ENCODE assay signal across 9 cellular contexts in genomic region chr1:119582801-119583200, GRCh38.
DNase-seq lines count a peak whose midpoint lies in the region; ATAC-seq and TF ChIP-seq lines count a peak whose summit lies in the region.
"Had no signal": no experiment of that assay in that cellular context is flagged by ENCODE, and none has a peak within 500 bp of the region (broad histone marks: within the 10 kb centered on the region; RNA-seq: fewer than 3 reads in every experiment).

No MANE protein-coding gene starts in this region.

- H2AFZ ChIP-seq in OCI-LY3 (ENCODE audit: low read depth, low read length) (no peak overlapping the region), mammary epithelial cell (ENCODE audit: low read depth, low read length) (no peak overlapping the region)

- H3K27ac Mint-ChIP-seq in type B pancreatic cell = peak overlapping the region; percentile 58
- H3K27ac Mint-ChIP-seq: stimulated activated naive CD8-positive, alpha-beta T cell treated with anti-CD3 and anti-CD28 coated beads, Interleukin-15, Interleukin-2, amounts not matched to agents 100 ng/mL and 50 ng/mL, for 24 hours had no signal

- no peak overlapping the region for H3K4me2 ChIP-seq in OCI-LY3 (ENCODE audit: low read length)
- no peak overlapping the region for H3K4me2 ChIP-seq in mammary epithelial cell (ENCODE audit: insufficient read depth, low read depth, low read length)

- H3K9me3 Mint-ChIP-seq in type B pancreatic cell = no peaks in the 10 kb centered on the region
- H3K9me3 Mint-ChIP-seq: stimulated activated naive CD8-positive, alpha-beta T cell treated with anti-CD3 and anti-CD28 coated beads, Interleukin-15, Interleukin-2, amounts not matched to agents 100 ng/mL and 50 ng/mL, for 24 hours had no signal

- H4K20me1 ChIP-seq in OCI-LY3 (ENCODE audit: insufficient read depth, low read length) (no peaks in the 10 kb centered on the region), mammary epithelial cell (ENCODE audit: insufficient read depth, low read length) (no peaks in the 10 kb centered on the region)

- no peak overlapping the region for H3K4me3 ChIP-seq in OCI-LY3 (ENCODE audit: low read length)
- H3K4me3 ChIP-seq in mammary epithelial cell (replicated peaks in 1 of 3; ENCODE audit: insufficient read depth in 1 of 3, low read depth in 2 of 3, low read length in 3 of 3) = no peak overlapping the region

- H3K9ac ChIP-seq in OCI-LY3 (ENCODE audit: low read length) = no peak overlapping the region
- no peak overlapping the region for H3K9ac ChIP-seq in mammary epithelial cell (ENCODE audit: insufficient read depth, low read length)

- no peaks in the 10 kb centered on the region for H3K27me3 ChIP-seq in OCI-LY3 (ENCODE audit: low read depth, low read length)
- no peaks in the 10 kb centered on the region for H3K27me3 ChIP-seq in mammary epithelial cell (ENCODE audit: insufficient read depth, low read length)

- intact Hi-C loops in mammary epithelial cell (cut with micrococcal nuclease) = loop anchor here (1.0 to 2.0 kb wide), 3 partner anchors 20 to 106 kb away; no protein-coding TSS in a partner anchor

- peaks cover 16% of the 10 kb centered on the region for H3K4me1 ChIP-seq in OCI-LY3 (ENCODE audit: low read length)
- peaks cover 4% of the 10 kb centered on the region for H3K4me1 ChIP-seq in mammary epithelial cell (ENCODE audit: insufficient read depth, low read length)

- no peaks in the 10 kb centered on the region for H3K36me3 ChIP-seq in OCI-LY3 (replicated peaks; ENCODE audit: low read depth, low read length)
- no peaks in the 10 kb centered on the region for H3K36me3 ChIP-seq in mammary epithelial cell (ENCODE audit: insufficient read depth, low read length)

- CTCF ChIA-PET in mammary epithelial cell (lab: Charles Lee; ENCODE audit: low non-redundant PET) = interaction anchor here (0.6 kb wide), 1 partner anchor 27 kb away, joined by 3 read pairs; no protein-coding TSS in a partner anchor

- ATAC-seq in HG02642 (IDR thresholded peaks at IDR 0.05; ENCODE audit: poor library complexity, unreplicated experiment) = no peak

- dilution Hi-C loops in mammary epithelial cell (cut with HindIII; ENCODE audit: low sequenced_read_pairs) = no loop called here

- H3K27ac ChIP-seq in OCI-LY3 (ENCODE audit: low read length) = no peak overlapping the region
- H3K27ac ChIP-seq in mammary epithelial cell (ENCODE audit: insufficient read depth, low read depth, low read length) = no peak overlapping the region

- DNase-seq in NCI-H446 (lab: John Stamatoyannopoulos, UW) (peak; percentile 13 to 40), NCI-H446 treated with DMSO at 0.1 percent for 48 hours (lab: John Stamatoyannopoulos, UW) (no peak), HT1080 (ENCODE audit: low read depth) (peak; percentile 57), mammary epithelial cell (peak; percentile 78), left kidney (ENCODE audit: low read depth, low spot score) (peak; percentile 81), type B pancreatic cell (ENCODE audit: extremely low spot score, unreplicated experiment) (no peak)

- H3K4me3 Mint-ChIP-seq in type B pancreatic cell = no peak overlapping the region
- H3K4me3 Mint-ChIP-seq: stimulated activated naive CD8-positive, alpha-beta T cell treated with anti-CD3 and anti-CD28 coated beads, Interleukin-15, Interleukin-2, amounts not matched to agents 100 ng/mL and 50 ng/mL, for 24 hours had no signal

- WGBS in mammary epithelial cell (ENCODE audit: low coverage, missing lambda C conversion rate) = 0% methylated on average over 1 of the region's 1 CpG

- in situ Hi-C loops in mammary epithelial cell (cut with MboI; ENCODE audit: low sequenced_read_pairs in 2 of 2) = no loop called here

- no TSS peak for BruUV-seq in mammary epithelial cell (replicated peaks; lab: Mats Ljungman, UMichigan)

- H3K9me3 ChIP-seq in OCI-LY3 (ENCODE audit: insufficient read depth, low read length) (no peaks in the 10 kb centered on the region), mammary epithelial cell (replicated peaks; ENCODE audit: insufficient read depth, low read length) (no peaks in the 10 kb centered on the region)

- H3K36me3 Mint-ChIP-seq in type B pancreatic cell = no peaks in the 10 kb centered on the region

- TF ChIP-seq CTCF in OCI-LY3 (IDR thresholded peaks at IDR 0.05; ENCODE audit: low read depth, low read length) (peak; percentile 79), mammary epithelial cell (conservative IDR thresholded peaks at IDR 0.05 in 1 of 2, IDR thresholded peaks at IDR 0.05 in 1 of 2; ENCODE audit: extremely low read depth in 1 of 2, insufficient read depth in 1 of 2, low read depth in 1 of 2, low read length in 2 of 2) (peak; percentile 49 to 81), type B pancreatic cell (conservative IDR thresholded peaks at IDR 0.05) (peak; percentile 67)

- H3K79me2 ChIP-seq in OCI-LY3 (ENCODE audit: low read length) = no peaks in the 10 kb centered on the region
- no peaks in the 10 kb centered on the region for H3K79me2 ChIP-seq in mammary epithelial cell (ENCODE audit: insufficient read depth, low read length)

- peaks cover 10% of the 10 kb centered on the region for H3K4me1 Mint-ChIP-seq in type B pancreatic cell (ENCODE audit: unreplicated experiment)

- H3K27me3 Mint-ChIP-seq in type B pancreatic cell = no peaks in the 10 kb centered on the region
- H3K27me3 Mint-ChIP-seq: stimulated activated naive CD8-positive, alpha-beta T cell treated with anti-CD3 and anti-CD28 coated beads, Interleukin-15, Interleukin-2, amounts not matched to agents 100 ng/mL and 50 ng/mL, for 24 hours had no signal

Comparison
In these comparisons a context has a peak if more than half of its experiments do, and no peak if none do; other contexts are left out.
1. DNase-seq: peak in NCI-H446 (2 of 2), HT1080 (single experiment), mammary epithelial cell (single experiment) and left kidney (single experiment); none in NCI-H446 treated with DMSO at 0.1 percent for 48 hours (single experiment) and type B pancreatic cell (single experiment).
2. Peak in every context shown above with its lines, with median percentiles within 50 percentile points of each other: CTCF ChIP-seq.